In the genomic region with DNA sequence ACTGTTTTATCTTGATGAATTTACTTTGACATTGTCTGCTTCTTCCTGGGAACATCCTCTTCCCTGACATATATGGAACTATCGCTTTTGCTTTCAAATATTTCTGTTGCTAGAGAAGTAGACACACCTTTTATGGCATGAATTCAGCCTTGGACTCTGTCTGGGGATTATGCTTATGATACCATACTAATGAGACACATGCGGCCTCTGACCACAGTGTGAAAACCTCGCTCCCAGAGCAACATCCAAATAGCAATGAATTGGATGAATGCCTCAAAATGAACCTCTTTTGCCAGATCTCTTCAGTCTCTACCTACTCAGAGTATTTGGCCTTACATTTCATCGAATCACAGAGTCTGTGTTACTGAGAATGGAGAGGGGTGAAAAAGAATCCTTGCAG, we compare ENCODE assay signal across 24 cellular contexts.
"Had no signal": no experiment of that assay in that cellular context is flagged by ENCODE, and none has a peak within 500 bp of the region (broad histone marks: within the 10 kb centered on the region; RNA-seq: fewer than 3 reads in every experiment).

No MANE protein-coding gene starts in this region.

- ATAC-seq: activated T-helper 17 cell treated with anti-CD3 and anti-CD28 coated beads, Interleukin-2, amount 50 U/mL, for 72 hours; body of pancreas; effector memory CD8-positive, alpha-beta T cell; right lobe of liver; stimulated activated memory B cell treated with anti-CD40 and anti-IgM and Interleukin-4, amounts not matched to agents 10 μg/mL and 1 μg/mL and 100 μg/mL, for 72 hours; WTC11 had no signal

- H3K9me3 ChIP-seq: body of pancreas, colonic mucosa, esophagus muscularis mucosa, left ventricle myocardium inferior, right lobe of liver, stomach, suprapubic skin, vagina had no signal

- H2AFZ ChIP-seq: parathyroid adenoma had no signal

- H3K4me1 ChIP-seq: body of pancreas, colonic mucosa, esophagus muscularis mucosa, left ventricle myocardium inferior, parathyroid adenoma, right lobe of liver, stomach, suprapubic skin, vagina had no signal

- H3K27me3 ChIP-seq: body of pancreas, colonic mucosa, esophagus muscularis mucosa, right lobe of liver, stomach, suprapubic skin, vagina had no signal

- H3K4me2 ChIP-seq: smooth muscle cell had no signal

- H3K4me3 ChIP-seq: body of pancreas, colonic mucosa, dorsolateral prefrontal cortex, esophagus muscularis mucosa, left ventricle myocardium inferior, right lobe of liver, smooth muscle cell, stomach, suprapubic skin, vagina had no signal

- FAIRE-seq: endothelial cell of umbilical vein had no signal

- DNase-seq: activated naive CD8-positive, alpha-beta T cell treated with anti-CD3 and anti-CD28 coated beads for 36 hours; activated T-cell treated with anti-CD3 and anti-CD28 coated beads, Interleukin-2, amount 50 U/mL, for 24 hours; body of pancreas; colonic mucosa; dorsolateral prefrontal cortex; effector memory CD8-positive, alpha-beta T cell; foreskin fibroblast; left ventricle myocardium inferior; mammary epithelial cell; nucleus accumbens; right lobe of liver; stimulated activated CD4-positive, alpha-beta T cell treated with anti-CD3 and anti-CD28 coated beads, Interleukin-15, amount 100 ng/mL, for 24 hours; stomach; T-helper 9 cell; trophoblast cell had no signal

- H3K79me2 ChIP-seq: parathyroid adenoma had no signal

- H3K27ac ChIP-seq: body of pancreas, colonic mucosa, dorsolateral prefrontal cortex, esophagus muscularis mucosa, left ventricle myocardium inferior, parathyroid adenoma, right lobe of liver, stomach, suprapubic skin, vagina had no signal

- H3K36me3 ChIP-seq: colonic mucosa, esophagus muscularis mucosa, left ventricle myocardium inferior, right lobe of liver, stomach, suprapubic skin, vagina had no signal
